24 cellular contexts compared by ENCODE assay signal in genomic region chr10:108688314-108688713, GRCh38.
DNase-seq lines count a peak whose midpoint lies in the region; ATAC-seq, FAIRE-seq and TF ChIP-seq lines count a peak whose summit lies in the region.
"Had no signal": no experiment of that assay in that cellular context is flagged by ENCODE, and none has a peak within 500 bp of the region (broad histone marks: within the 10 kb centered on the region; RNA-seq: fewer than 3 reads in every experiment).

No MANE protein-coding gene starts in this region.

- DNase-seq in kidney (no peak), AML-193 (lab: John Stamatoyannopoulos, UW) (no peak)
- DNase-seq: CD8-positive, alpha-beta T cell; DMS53; EL; GM23248; NCI-H1417 treated with DMSO at 0.1 percent for 48 hours; NCI-H1930; NCI-H226; NCI-H524; PC-9; SIG-M5; T1000 had no signal

- TF ChIP-seq CTCF in kidney (IDR thresholded peaks at IDR 0.05; ENCODE audit: borderline replicate concordance, extremely low read depth, insufficient read depth): no peak

- no peak overlapping the region for H3K27ac ChIP-seq in kidney (ENCODE audit: low read depth in 2 of 2, low read length in 2 of 2)
- H3K27ac ChIP-seq: A549; BLaER1 treated with 17β-estradiol and CSF1 and Interleukin-3, amounts not matched to agents 10 nM and 100 nM; GM23248; KMS-11; PC-9; RWPE1 had no signal

- no peaks in the 10 kb centered on the region for H3K9me3 ChIP-seq in kidney (ENCODE audit: control insufficient read depth in 1 of 2, low read length in 2 of 2)
- H3K9me3 ChIP-seq: BLaER1 treated with 17β-estradiol and CSF1 and Interleukin-3, amounts not matched to agents 10 nM and 100 nM; HAP-1 had no signal

- intact Hi-C loops in kidney (cut with DNase I): no loop called here

- H3K9ac ChIP-seq in kidney (ENCODE audit: low read length in 2 of 2): no peak overlapping the region
- H3K9ac ChIP-seq: BLaER1 treated with 17β-estradiol and CSF1 and Interleukin-3, amounts not matched to agents 10 nM and 100 nM; GM23248; KMS-11 had no signal

- H3K36me3 ChIP-seq in kidney (ENCODE audit: control insufficient read depth in 1 of 2, insufficient read depth in 2 of 2, low read length in 2 of 2): no peaks in the 10 kb centered on the region
- H3K36me3 ChIP-seq: BLaER1 treated with 17β-estradiol and CSF1 and Interleukin-3, amounts not matched to agents 10 nM and 100 nM; HAP-1 had no signal

- ATAC-seq in GM18858 (IDR thresholded peaks at IDR 0.05; ENCODE audit: unreplicated experiment) (peak; percentile 87), GM21717 (IDR thresholded peaks at IDR 0.05; ENCODE audit: unreplicated experiment) (peak; percentile 79), HG03159 (IDR thresholded peaks at IDR 0.05; ENCODE audit: unreplicated experiment) (peak; percentile 51), GM21576 (IDR thresholded peaks at IDR 0.05; ENCODE audit: unreplicated experiment) (no peak), SK-N-SH treated with all-trans-retinoic acid at 6 μM for 48 hours (no peak)
- ATAC-seq: A549; CD8-positive, alpha-beta T cell had no signal

- peak; percentile 42 for FAIRE-seq in kidney (lab: Jason Lieb, UNC)
- FAIRE-seq: A549, GM12892 had no signal

- no peak overlapping the region for H3K4me3 ChIP-seq in kidney (ENCODE audit: low read length in 2 of 2)
- H3K4me3 ChIP-seq: A549; BLaER1 treated with 17β-estradiol and CSF1 and Interleukin-3, amounts not matched to agents 10 nM and 100 nM; GM23248; HAP-1; PC-9 had no signal

- H3K4me1 ChIP-seq in kidney (ENCODE audit: control insufficient read depth in 1 of 2, insufficient read depth in 1 of 2, low read depth in 1 of 2, low read length in 2 of 2): no peaks in the 10 kb centered on the region
- H3K4me1 ChIP-seq: A549; BLaER1 treated with 17β-estradiol and CSF1 and Interleukin-3, amounts not matched to agents 10 nM and 100 nM; HAP-1 had no signal

TF ChIP-seq in SK-N-SH treated with all-trans-retinoic acid at 6 μM for 48 hours, 23 proteins besides CTCF, POLR2A, EP300 and RAD21:
- TF ChIP-seq TOX (CRISPR knock-in tag; IDR thresholded peaks at IDR 0.05; ENCODE audit: borderline replicate concordance) (no peak), ISL1 (CRISPR knock-in tag; IDR thresholded peaks at IDR 0.05) (no peak), ESRRG (CRISPR knock-in tag; IDR thresholded peaks at IDR 0.05) (no peak)
- TF ChIP-seq, protein P1, sequence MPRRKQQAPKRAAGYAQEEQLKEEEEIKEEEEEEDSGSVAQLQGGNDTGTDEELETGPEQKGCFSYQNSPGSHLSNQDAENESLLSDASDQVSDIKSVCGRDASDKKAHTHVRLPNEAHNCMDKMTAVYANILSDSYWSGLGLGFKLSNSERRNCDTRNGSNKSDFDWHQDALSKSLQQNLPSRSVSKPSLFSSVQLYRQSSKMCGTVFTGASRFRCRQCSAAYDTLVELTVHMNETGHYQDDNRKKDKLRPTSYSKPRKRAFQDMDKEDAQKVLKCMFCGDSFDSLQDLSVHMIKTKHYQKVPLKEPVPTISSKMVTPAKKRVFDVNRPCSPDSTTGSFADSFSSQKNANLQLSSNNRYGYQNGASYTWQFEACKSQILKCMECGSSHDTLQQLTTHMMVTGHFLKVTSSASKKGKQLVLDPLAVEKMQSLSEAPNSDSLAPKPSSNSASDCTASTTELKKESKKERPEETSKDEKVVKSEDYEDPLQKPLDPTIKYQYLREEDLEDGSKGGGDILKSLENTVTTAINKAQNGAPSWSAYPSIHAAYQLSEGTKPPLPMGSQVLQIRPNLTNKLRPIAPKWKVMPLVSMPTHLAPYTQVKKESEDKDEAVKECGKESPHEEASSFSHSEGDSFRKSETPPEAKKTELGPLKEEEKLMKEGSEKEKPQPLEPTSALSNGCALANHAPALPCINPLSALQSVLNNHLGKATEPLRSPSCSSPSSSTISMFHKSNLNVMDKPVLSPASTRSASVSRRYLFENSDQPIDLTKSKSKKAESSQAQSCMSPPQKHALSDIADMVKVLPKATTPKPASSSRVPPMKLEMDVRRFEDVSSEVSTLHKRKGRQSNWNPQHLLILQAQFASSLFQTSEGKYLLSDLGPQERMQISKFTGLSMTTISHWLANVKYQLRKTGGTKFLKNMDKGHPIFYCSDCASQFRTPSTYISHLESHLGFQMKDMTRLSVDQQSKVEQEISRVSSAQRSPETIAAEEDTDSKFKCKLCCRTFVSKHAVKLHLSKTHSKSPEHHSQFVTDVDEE (CRISPR knock-in tag; IDR thresholded peaks at IDR 0.05): no peak

Comparison
In these comparisons a context has a peak if more than half of its experiments do, and no peak if none do; other contexts are left out.
1. ATAC-seq: peak in GM18858 (single experiment), GM21717 (single experiment) and HG03159 (single experiment); none in GM21576 (single experiment) and SK-N-SH treated with all-trans-retinoic acid at 6 μM for 48 hours (single experiment).